In the genomic region with DNA sequence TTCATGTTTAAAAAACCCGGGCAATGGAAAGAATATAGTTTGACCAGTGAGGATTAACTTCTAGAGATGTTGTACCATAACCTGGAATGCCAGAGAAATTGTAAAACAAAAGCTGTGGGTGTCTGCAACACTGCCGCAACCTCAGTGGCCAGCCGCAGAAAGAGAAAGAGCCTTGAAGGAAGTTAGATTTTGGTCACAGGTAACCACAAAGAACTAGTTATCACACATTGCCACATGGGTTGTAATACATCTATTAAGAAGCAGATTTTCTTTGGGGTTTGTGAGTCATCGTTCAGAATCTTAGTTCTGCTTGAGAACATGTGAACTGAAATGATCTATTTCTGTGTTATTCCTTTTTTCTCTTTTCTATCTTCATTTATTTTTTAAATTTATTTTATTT, we compare ENCODE assay signal across 8 cellular contexts.
DNase-seq lines count a peak whose midpoint lies in the region; ATAC-seq and TF ChIP-seq lines count a peak whose summit lies in the region.

No MANE protein-coding gene starts in this region.

- no peaks in the 10 kb centered on the region for H4K20me1 ChIP-seq in GM23248 (ENCODE audit: insufficient read depth)

- H3K9me3 ChIP-seq in GM23248 (ENCODE audit: low read depth) = no peaks in the 10 kb centered on the region
- peaks cover 1% of the 10 kb centered on the region for H3K9me3 ChIP-seq in aorta (ENCODE audit: control insufficient read depth, low read length)

- H3K4me1 ChIP-seq in GM23248 (ENCODE audit: insufficient read depth) = peaks cover 38% of the 10 kb centered on the region
- no peaks in the 10 kb centered on the region for H3K4me1 ChIP-seq in aorta (ENCODE audit: control insufficient read depth in 1 of 2, insufficient read depth in 2 of 2, low read length in 2 of 2)

- no peak overlapping the region for H3K9ac ChIP-seq in GM23248

- no peaks in the 10 kb centered on the region for H3K9me2 ChIP-seq in GM23248 (ENCODE audit: insufficient read depth)

- no peaks in the 10 kb centered on the region for H3K36me3 ChIP-seq in GM23248 (ENCODE audit: low read depth)
- no peaks in the 10 kb centered on the region for H3K36me3 ChIP-seq in aorta (ENCODE audit: control insufficient read depth in 1 of 2, insufficient read depth in 2 of 2, low read length in 1 of 2)

- peak; percentile 93 for ATAC-seq in GM18498 (IDR thresholded peaks at IDR 0.05; ENCODE audit: unreplicated experiment)
- ATAC-seq in aorta (ENCODE audit: low FRiP score) = no peak
- no peak for ATAC-seq in SK-N-SH treated with all-trans-retinoic acid at 6 μM for 48 hours

- H3K27me3 ChIP-seq in GM23248 (replicated peaks; ENCODE audit: insufficient read depth) (no peaks in the 10 kb centered on the region), aorta (ENCODE audit: control insufficient read depth in 1 of 2, insufficient read depth in 2 of 2, low read length in 1 of 2) (peaks cover 0 to 1% of the 10 kb centered on the region in 2 donors)

- no peak overlapping the region for H2AFZ ChIP-seq in GM23248

- no peak for TF ChIP-seq CTCF in epithelial cell of esophagus (IDR thresholded peaks at IDR 0.05; ENCODE audit: insufficient read depth, low read depth, low read length, missing control alignments)

- DNase-seq in GM23248 (peak; percentile 76), NOMO-1 treated with dmso at 0.1 percent for 144 hours (lab: John Stamatoyannopoulos, UW; ENCODE audit: unreplicated experiment) (peak; percentile 80), epithelial cell of esophagus (ENCODE audit: low read depth) (peak; percentile 46), aorta (no peak), G401 (ENCODE audit: low spot score) (no peak), NCI-H2196 treated with DMSO at 0.1 percent for 48 hours (lab: John Stamatoyannopoulos, UW; ENCODE audit: unreplicated experiment) (no peak)

- H3K79me2 ChIP-seq in GM23248 (ENCODE audit: insufficient read depth) = no peaks in the 10 kb centered on the region

- H3K4me2 ChIP-seq in GM23248 (ENCODE audit: unreplicated experiment) = no peak overlapping the region

- H3K27ac ChIP-seq in GM23248 (no peak overlapping the region), aorta (ENCODE audit: low read depth in 1 of 2, low read length in 2 of 2) (no peak overlapping the region)

- 71 to 83% methylated on average over 4 of the region's 4 CpGs for WGBS in GM23248 (ENCODE audit: low coverage in 1 of 2, low lambda C conversion rate in 2 of 2, missing lambda C conversion rate in 2 of 2), 2 experiments
- 70 to 73% methylated on average over 4 of the region's 4 CpGs for WGBS in aorta, 2 donors

- H3F3A ChIP-seq in GM23248 (ENCODE audit: insufficient read depth) = peaks cover 6% of the 10 kb centered on the region; the same call in 1 of the 2 replicates

- H3K4me3 ChIP-seq in GM23248 = no peak overlapping the region
- H3K4me3 ChIP-seq in epithelial cell of esophagus (ENCODE audit: low read length) = no peak overlapping the region
- H3K4me3 ChIP-seq in aorta (ENCODE audit: low read length in 2 of 2) = no peak overlapping the region

- in situ Hi-C loops in GM23248 (cut with MboI) = no loop called here
- in situ Hi-C loops in G401 (cut with HindIII; ENCODE audit: low sequenced_read_pairs) = no loop called here

- intact Hi-C loops in aorta (cut with DNase I) = no loop called here

TF ChIP-seq in SK-N-SH treated with all-trans-retinoic acid at 6 μM for 48 hours, 23 proteins besides CTCF, POLR2A, EP300 and RAD21 (continues in another document):
- TF ChIP-seq TOX (CRISPR knock-in tag; IDR thresholded peaks at IDR 0.05; ENCODE audit: borderline replicate concordance) (no peak), GLIS3 (CRISPR knock-in tag; IDR thresholded peaks at IDR 0.05) (no peak), TCF4 (CRISPR knock-in tag; IDR thresholded peaks at IDR 0.05; ENCODE audit: borderline replicate concordance) (no peak), ZNF565 (CRISPR knock-in tag; conservative IDR thresholded peaks at IDR 0.05; ENCODE audit: low read depth) (no peak), BACH2 (CRISPR knock-in tag; IDR thresholded peaks at IDR 0.05; ENCODE audit: borderline replicate concordance) (no peak), ZFP30 (CRISPR knock-in tag; IDR thresholded peaks at IDR 0.05) (no peak), ZNF70 (CRISPR knock-in tag; IDR thresholded peaks at IDR 0.05) (no peak), RARB (CRISPR knock-in tag; IDR thresholded peaks at IDR 0.05) (no peak), ESRRG (CRISPR knock-in tag; IDR thresholded peaks at IDR 0.05) (no peak), ZC3H10 (CRISPR knock-in tag; IDR thresholded peaks at IDR 0.05) (no peak)
- TF ChIP-seq, protein P1, sequence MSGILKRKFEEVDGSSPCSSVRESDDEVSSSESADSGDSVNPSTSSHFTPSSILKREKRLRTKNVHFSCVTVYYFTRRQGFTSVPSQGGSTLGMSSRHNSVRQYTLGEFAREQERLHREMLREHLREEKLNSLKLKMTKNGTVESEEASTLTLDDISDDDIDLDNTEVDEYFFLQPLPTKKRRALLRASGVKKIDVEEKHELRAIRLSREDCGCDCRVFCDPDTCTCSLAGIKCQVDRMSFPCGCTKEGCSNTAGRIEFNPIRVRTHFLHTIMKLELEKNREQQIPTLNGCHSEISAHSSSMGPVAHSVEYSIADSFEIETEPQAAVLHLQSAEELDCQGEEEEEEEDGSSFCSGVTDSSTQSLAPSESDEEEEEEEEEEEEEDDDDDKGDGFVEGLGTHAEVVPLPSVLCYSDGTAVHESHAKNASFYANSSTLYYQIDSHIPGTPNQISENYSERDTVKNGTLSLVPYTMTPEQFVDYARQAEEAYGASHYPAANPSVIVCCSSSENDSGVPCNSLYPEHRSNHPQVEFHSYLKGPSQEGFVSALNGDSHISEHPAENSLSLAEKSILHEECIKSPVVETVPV (CRISPR knock-in tag; IDR thresholded peaks at IDR 0.05) = no peak
- TF ChIP-seq, protein P2, sequence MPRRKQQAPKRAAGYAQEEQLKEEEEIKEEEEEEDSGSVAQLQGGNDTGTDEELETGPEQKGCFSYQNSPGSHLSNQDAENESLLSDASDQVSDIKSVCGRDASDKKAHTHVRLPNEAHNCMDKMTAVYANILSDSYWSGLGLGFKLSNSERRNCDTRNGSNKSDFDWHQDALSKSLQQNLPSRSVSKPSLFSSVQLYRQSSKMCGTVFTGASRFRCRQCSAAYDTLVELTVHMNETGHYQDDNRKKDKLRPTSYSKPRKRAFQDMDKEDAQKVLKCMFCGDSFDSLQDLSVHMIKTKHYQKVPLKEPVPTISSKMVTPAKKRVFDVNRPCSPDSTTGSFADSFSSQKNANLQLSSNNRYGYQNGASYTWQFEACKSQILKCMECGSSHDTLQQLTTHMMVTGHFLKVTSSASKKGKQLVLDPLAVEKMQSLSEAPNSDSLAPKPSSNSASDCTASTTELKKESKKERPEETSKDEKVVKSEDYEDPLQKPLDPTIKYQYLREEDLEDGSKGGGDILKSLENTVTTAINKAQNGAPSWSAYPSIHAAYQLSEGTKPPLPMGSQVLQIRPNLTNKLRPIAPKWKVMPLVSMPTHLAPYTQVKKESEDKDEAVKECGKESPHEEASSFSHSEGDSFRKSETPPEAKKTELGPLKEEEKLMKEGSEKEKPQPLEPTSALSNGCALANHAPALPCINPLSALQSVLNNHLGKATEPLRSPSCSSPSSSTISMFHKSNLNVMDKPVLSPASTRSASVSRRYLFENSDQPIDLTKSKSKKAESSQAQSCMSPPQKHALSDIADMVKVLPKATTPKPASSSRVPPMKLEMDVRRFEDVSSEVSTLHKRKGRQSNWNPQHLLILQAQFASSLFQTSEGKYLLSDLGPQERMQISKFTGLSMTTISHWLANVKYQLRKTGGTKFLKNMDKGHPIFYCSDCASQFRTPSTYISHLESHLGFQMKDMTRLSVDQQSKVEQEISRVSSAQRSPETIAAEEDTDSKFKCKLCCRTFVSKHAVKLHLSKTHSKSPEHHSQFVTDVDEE (CRISPR knock-in tag; IDR thresholded peaks at IDR 0.05) = no peak
- TF ChIP-seq, protein P3, sequence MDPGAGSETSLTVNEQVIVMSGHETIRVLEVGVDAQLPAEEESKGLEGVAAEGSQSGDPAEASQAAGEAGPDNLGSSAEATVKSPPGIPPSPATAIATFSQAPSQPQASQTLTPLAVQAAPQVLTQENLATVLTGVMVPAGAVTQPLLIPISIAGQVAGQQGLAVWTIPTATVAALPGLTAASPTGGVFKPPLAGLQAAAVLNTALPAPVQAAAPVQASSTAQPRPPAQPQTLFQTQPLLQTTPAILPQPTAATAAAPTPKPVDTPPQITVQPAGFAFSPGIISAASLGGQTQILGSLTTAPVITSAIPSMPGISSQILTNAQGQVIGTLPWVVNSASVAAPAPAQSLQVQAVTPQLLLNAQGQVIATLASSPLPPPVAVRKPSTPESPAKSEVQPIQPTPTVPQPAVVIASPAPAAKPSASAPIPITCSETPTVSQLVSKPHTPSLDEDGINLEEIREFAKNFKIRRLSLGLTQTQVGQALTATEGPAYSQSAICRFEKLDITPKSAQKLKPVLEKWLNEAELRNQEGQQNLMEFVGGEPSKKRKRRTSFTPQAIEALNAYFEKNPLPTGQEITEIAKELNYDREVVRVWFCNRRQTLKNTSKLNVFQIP (CRISPR knock-in tag; IDR thresholded peaks at IDR 0.05; ENCODE audit: borderline replicate concordance, low read depth) = no peak
- TF ChIP-seq, protein P4, sequence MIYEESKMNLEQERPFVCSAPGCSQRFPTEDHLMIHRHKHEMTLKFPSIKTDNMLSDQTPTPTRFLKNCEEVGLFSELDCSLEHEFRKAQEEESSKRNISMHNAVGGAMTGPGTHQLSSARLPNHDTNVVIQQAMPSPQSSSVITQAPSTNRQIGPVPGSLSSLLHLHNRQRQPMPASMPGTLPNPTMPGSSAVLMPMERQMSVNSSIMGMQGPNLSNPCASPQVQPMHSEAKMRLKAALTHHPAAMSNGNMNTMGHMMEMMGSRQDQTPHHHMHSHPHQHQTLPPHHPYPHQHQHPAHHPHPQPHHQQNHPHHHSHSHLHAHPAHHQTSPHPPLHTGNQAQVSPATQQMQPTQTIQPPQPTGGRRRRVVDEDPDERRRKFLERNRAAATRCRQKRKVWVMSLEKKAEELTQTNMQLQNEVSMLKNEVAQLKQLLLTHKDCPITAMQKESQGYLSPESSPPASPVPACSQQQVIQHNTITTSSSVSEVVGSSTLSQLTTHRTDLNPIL (CRISPR knock-in tag; IDR thresholded peaks at IDR 0.05; ENCODE audit: low read depth) = no peak

Comparison
In these comparisons a context has a peak if more than half of its experiments do, and no peak if none do; other contexts are left out.
1. DNase-seq: peak in GM23248 (single experiment), NOMO-1 treated with dmso at 0.1 percent for 144 hours (single experiment) and epithelial cell of esophagus (single experiment); none in aorta (0 of 2), G401 (single experiment) and NCI-H2196 treated with DMSO at 0.1 percent for 48 hours (single experiment).